Comparison of ENCODE assay signal across 28 cellular contexts in the genomic region with DNA sequence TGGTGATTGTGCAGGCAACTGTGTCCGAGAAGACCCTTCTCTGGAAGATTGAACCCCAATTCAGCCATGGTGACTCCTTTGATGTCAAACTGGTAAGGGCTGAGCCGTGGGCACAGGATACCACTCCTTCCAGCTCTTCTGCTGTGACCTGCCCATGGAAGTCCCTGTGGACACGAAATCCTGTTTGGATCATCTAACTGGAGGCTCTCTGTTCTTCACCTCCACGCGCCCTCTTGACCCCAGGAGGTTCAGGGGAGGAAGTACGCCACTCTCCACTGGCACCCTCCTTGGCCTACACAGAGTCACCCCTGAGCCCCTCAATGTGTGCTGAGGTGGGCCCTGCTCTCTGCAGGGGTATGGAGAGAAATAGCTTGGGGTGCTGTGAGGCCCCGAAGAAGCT. TPM values are rescaled to one million over a fixed set of nuclear protein-coding genes. Genes with fewer than 3 reads are reported as not detected.
DNase-seq lines count a peak whose midpoint lies in the region; ATAC-seq, FAIRE-seq and TF ChIP-seq lines count a peak whose summit lies in the region.
"Had no signal": no experiment of that assay in that cellular context is flagged by ENCODE, and none has a peak within 500 bp of the region (broad histone marks: within the 10 kb centered on the region; RNA-seq: fewer than 3 reads in every experiment).

No MANE protein-coding gene starts in this region.

- H3K4me3 ChIP-seq in HepG2 (replicated peaks in 1 of 3; ENCODE audit: insufficient read depth in 1 of 3, low read depth in 2 of 3, low read length in 3 of 3) (peak overlapping the region; percentile 26 to 64 (median 38); a peak in 4 of 6 replicates), right lobe of liver (no peak overlapping the region), rectal smooth muscle tissue (ENCODE audit: low read length) (peak overlapping the region; percentile 58), heart left ventricle (no peak overlapping the region), pancreas (no peak overlapping the region)
- H3K4me3 ChIP-seq: BLaER1 treated with 17β-estradiol and CSF1 and Interleukin-3, amounts not matched to agents 10 nM and 100 nM; GM23248 had no signal

- no peak for FAIRE-seq in HepG2 (lab: Jason Lieb, UNC)
- no peak for FAIRE-seq in pancreas (lab: Jason Lieb, UNC)
- FAIRE-seq: D721Med, GM19239 had no signal

- DNase-seq in HepG2 (ENCODE audit: low spot score) (no peak), right lobe of liver (no peak), mesothelial cell of epicardium (ENCODE audit: low spot score in 2 of 2, unreplicated experiment in 2 of 2) (no peak), heart left ventricle (no peak), pancreas (no peak)
- DNase-seq: 8988T; CD8-positive, alpha-beta memory T cell; DMS53; EL; GF-D8; GM23248; KG1; NCI-H1092 treated with DMSO at 0.1 percent for 48 hours; NCI-H146; NCI-H2029; NCI-H226; NCI-H510A treated with DMSO at 0.1 percent for 48 hours; NCI-H774; NK-92 treated with Interleukin-12 subunit alpha and Interleukin-12 subunit beta, amount 100 ng/mL, for 24 hours had no signal

- peaks cover 1% of the 10 kb centered on the region for H3K27me3 Mint-ChIP-seq in mesothelial cell of epicardium (ENCODE audit: low read depth)

- no peaks in the 10 kb centered on the region for H4K20me1 ChIP-seq in HepG2 (ENCODE audit: insufficient read depth, low read length)
- H4K20me1 ChIP-seq: BLaER1 treated with 17β-estradiol and CSF1 and Interleukin-3, amounts not matched to agents 10 nM and 100 nM had no signal

- H3K27me3 ChIP-seq in HepG2 (ENCODE audit: control insufficient read depth in 1 of 2, insufficient read depth in 2 of 2, low read length in 2 of 2) (no peaks in the 10 kb centered on the region), right lobe of liver (no peaks in the 10 kb centered on the region), rectal smooth muscle tissue (ENCODE audit: control insufficient read depth, insufficient read depth, low read length) (no peaks in the 10 kb centered on the region), heart left ventricle (no peaks in the 10 kb centered on the region), pancreas (no peaks in the 10 kb centered on the region)
- H3K27me3 ChIP-seq: BLaER1 treated with 17β-estradiol and CSF1 and Interleukin-3, amounts not matched to agents 10 nM and 100 nM had no signal

- no peaks in the 10 kb centered on the region for H3K79me2 ChIP-seq in HepG2 (ENCODE audit: insufficient read depth, low read length)

- WGBS in HepG2 (ENCODE audit: low lambda C conversion rate), result 66% methylated on average over 7 of the region's 7 CpGs
- 61% methylated on average over 3 of the region's 7 CpGs for WGBS in right lobe of liver (ENCODE audit: insufficient coverage, low coverage, low lambda C conversion rate, missing lambda C conversion rate)
- WGBS in heart left ventricle, 4 donors, result 58 to 86% (median 77%) methylated on average over 6 to 7 of the region's 7 CpGs
- WGBS in pancreas, 2 donors, result 71 to 84% methylated on average over 7 of the region's 7 CpGs

- H3K36me3 Mint-ChIP-seq in mesothelial cell of epicardium, result no peaks in the 10 kb centered on the region
- H3K36me3 Mint-ChIP-seq: CD8-positive, alpha-beta memory T cell had no signal

- CTCF ChIA-PET in HepG2 (lab: Yijun Ruan, JAX; ENCODE audit: low intra/inter-chr PET ratio, low total read pairs), result no interaction called here

- POLR2A ChIA-PET in HepG2 (lab: Yijun Ruan, JAX), result no interaction called here

- H3K9me3 Mint-ChIP-seq in mesothelial cell of epicardium, result peaks cover 5% of the 10 kb centered on the region
- H3K9me3 Mint-ChIP-seq: CD8-positive, alpha-beta memory T cell had no signal

- TF ChIP-seq EP300 in HepG2 (IDR thresholded peaks at IDR 0.05; ENCODE audit: low read depth in 2 of 2, low read length in 2 of 2) (no peak), HepG2 (CRISPR knock-in tag; IDR thresholded peaks at IDR 0.05; ENCODE audit: borderline replicate concordance) (no peak)

- ATAC-seq in HepG2 (no peak), right lobe of liver (no peak), heart left ventricle (no peak), pancreas (no peak), GM21723 (IDR thresholded peaks at IDR 0.05; ENCODE audit: unreplicated experiment) (no peak)
- ATAC-seq: HCT116, Panc1, SK-N-SH treated with all-trans-retinoic acid at 6 μM for 48 hours had no signal

- intact Hi-C loops in HepG2 (cut with micrococcal nuclease; ENCODE audit: unreplicated experiment), result no loop called here
- intact Hi-C loops in right lobe of liver (cut with DNase I), result no loop called here
- intact Hi-C loops in heart left ventricle (cut with DNase I), result no loop called here
- intact Hi-C loops in pancreas (cut with DNase I), result no loop called here

- TF ChIP-seq RAD21 in HepG2 (CRISPR knock-in tag; IDR thresholded peaks at IDR 0.05), result no peak

- peak overlapping the region; percentile 53; the same call in 1 of the 2 replicates for H3K9ac ChIP-seq in HepG2 (ENCODE audit: insufficient read depth, low read depth, low read length)
- H3K9ac ChIP-seq in rectal smooth muscle tissue (ENCODE audit: low read length), result no peak overlapping the region
- H3K9ac ChIP-seq: BLaER1 treated with 17β-estradiol and CSF1 and Interleukin-3, amounts not matched to agents 10 nM and 100 nM; GM23248 had no signal

- H3K4me2 ChIP-seq in HepG2 (ENCODE audit: low read depth, low read length), result peak overlapping the region; percentile 73
- H3K4me2 ChIP-seq: BLaER1 treated with 17β-estradiol and CSF1 and Interleukin-3, amounts not matched to agents 10 nM and 100 nM had no signal

- H3K36me3 ChIP-seq in HepG2 (replicated peaks in 1 of 2; ENCODE audit: control insufficient read depth in 1 of 2, insufficient read depth in 2 of 2, low read length in 2 of 2) (no peaks in the 10 kb centered on the region), right lobe of liver (no peaks in the 10 kb centered on the region), rectal smooth muscle tissue (ENCODE audit: control insufficient read depth, insufficient read depth, low read length) (no peaks in the 10 kb centered on the region), heart left ventricle (no peaks in the 10 kb centered on the region), pancreas (no peaks in the 10 kb centered on the region)
- H3K36me3 ChIP-seq: BLaER1 treated with 17β-estradiol and CSF1 and Interleukin-3, amounts not matched to agents 10 nM and 100 nM had no signal

- peaks cover 34% of the 10 kb centered on the region for H3K4me1 Mint-ChIP-seq in mesothelial cell of epicardium
- H3K4me1 Mint-ChIP-seq: CD8-positive, alpha-beta memory T cell had no signal

- H3K27ac Mint-ChIP-seq in mesothelial cell of epicardium, result peak overlapping the region; percentile 61
- H3K27ac Mint-ChIP-seq: CD8-positive, alpha-beta memory T cell had no signal

- TF ChIP-seq CTCF in HepG2 (CRISPR knock-in tag; IDR thresholded peaks at IDR 0.05) (no peak), right lobe of liver (IDR thresholded peaks at IDR 0.05) (no peak), mesothelial cell of epicardium (IDR thresholded peaks at IDR 0.05; ENCODE audit: unreplicated experiment) (no peak), heart left ventricle (IDR thresholded peaks at IDR 0.05) (no peak), pancreas (IDR thresholded peaks at IDR 0.05) (no peak)

- no peak overlapping the region for H3K27ac ChIP-seq in HepG2 (ENCODE audit: extremely low read length, insufficient read depth, low read length)
- no peak overlapping the region for H3K27ac ChIP-seq in right lobe of liver
- H3K27ac ChIP-seq in rectal smooth muscle tissue (ENCODE audit: low read depth, low read length), result no peak overlapping the region
- no peak overlapping the region for H3K27ac ChIP-seq in heart left ventricle
- no peak overlapping the region for H3K27ac ChIP-seq in pancreas
- H3K27ac ChIP-seq: BLaER1 treated with 17β-estradiol and CSF1 and Interleukin-3, amounts not matched to agents 10 nM and 100 nM; GM23248 had no signal

- H3K4me1 ChIP-seq in HepG2 (ENCODE audit: insufficient read depth, low read length) (peaks cover 70% of the 10 kb centered on the region), right lobe of liver (no peaks in the 10 kb centered on the region), rectal smooth muscle tissue (ENCODE audit: control insufficient read depth, insufficient read depth, low read length) (no peaks in the 10 kb centered on the region), heart left ventricle (no peaks in the 10 kb centered on the region), pancreas (no peaks in the 10 kb centered on the region)

- H3K9me3 ChIP-seq in HepG2 (ENCODE audit: low read length) (no peaks in the 10 kb centered on the region), right lobe of liver (no peaks in the 10 kb centered on the region), heart left ventricle (no peaks in the 10 kb centered on the region), pancreas (no peaks in the 10 kb centered on the region)
- H3K9me3 ChIP-seq: BLaER1 treated with 17β-estradiol and CSF1 and Interleukin-3, amounts not matched to agents 10 nM and 100 nM had no signal

- no peak overlapping the region for H2AFZ ChIP-seq in HepG2 (ENCODE audit: low read length)
- H2AFZ ChIP-seq: GM23248 had no signal

- TF ChIP-seq POLR2A in HepG2 (IDR thresholded peaks at IDR 0.05; ENCODE audit: insufficient read depth in 1 of 2, low read depth in 2 of 2, low read length in 2 of 2) (no peak), right lobe of liver (IDR thresholded peaks at IDR 0.05) (no peak), heart left ventricle (IDR thresholded peaks at IDR 0.05) (no peak)

- no peak overlapping the region for H3K4me3 Mint-ChIP-seq in mesothelial cell of epicardium
- H3K4me3 Mint-ChIP-seq: CD8-positive, alpha-beta memory T cell had no signal

- in situ Hi-C loops in HepG2 (cut with HindIII; ENCODE audit: extremely low pct_ligation_motif_present, low pct_unique_long_range_greater_than_20kb), result no loop called here

- no TSS peak for BruUV-seq in HepG2 (replicated peaks; lab: Mats Ljungman, UMichigan)

RNA-seq across cellular contexts. Expression of gene ISX, which starts 0.8 kb away (rescaled TPM):
- 1.8 and 3.0 TPM in 2 replicates for total RNA-seq in HepG2 (2016; rRNA removed; fragmentation: Illumina TruSeq; extraction: Trizol)
- total RNA-seq in HepG2 (2016; cell fraction: cytosol; rRNA removed; fragmentation: Illumina TruSeq; extraction: Trizol; ENCODE audit: low read depth), result 0.30 and 0.44 TPM in 2 replicates
- 2.1 and 3.1 TPM in 2 replicates for total RNA-seq in HepG2 (2016; cell fraction: insoluble cytoplasmic fraction; rRNA removed; fragmentation: Illumina TruSeq; extraction: Trizol)
- 1.0 and 1.8 TPM in 2 replicates for total RNA-seq in HepG2 (2016; cell fraction: membrane; rRNA removed; fragmentation: Illumina TruSeq; extraction: Trizol)
- 1.4 and 1.7 TPM in 2 replicates for total RNA-seq in HepG2 (2016; cell fraction: nucleus; rRNA removed; fragmentation: Illumina TruSeq; extraction: Trizol)
- 1.4 TPM in 2 replicates for polyA plus RNA-seq in HepG2 (2011; rRNA removed)
- polyA plus RNA-seq in HepG2 (2011; cell fraction: cytosol; rRNA removed), result 1.2 TPM in 2 replicates
- polyA plus RNA-seq in HepG2 (2011; cell fraction: nucleus; rRNA removed), result 0.88 and 1.2 TPM in 2 replicates
- 2.0 and 3.0 TPM in 2 replicates for polyA plus RNA-seq in HepG2 (2012)
- polyA plus RNA-seq in HepG2 (2016; cell fraction: cytosol; fragmentation: Illumina TruSeq; extraction: Trizol; ENCODE audit: low read depth), result 0.20 and 0.23 TPM in 2 replicates
- 2.5 and 2.7 TPM in 2 replicates for polyA plus RNA-seq in HepG2 (2016; cell fraction: insoluble cytoplasmic fraction; fragmentation: Illumina TruSeq; extraction: Trizol; ENCODE audit: low read depth)
- polyA plus RNA-seq in HepG2 (2016; cell fraction: membrane; fragmentation: Illumina TruSeq; extraction: Trizol; ENCODE audit: low read depth), result 0.49 and 0.70 TPM in 2 replicates
- polyA plus RNA-seq in HepG2 (2016; cell fraction: nucleus; fragmentation: Illumina TruSeq; extraction: Trizol; ENCODE audit: insufficient read depth, low read depth), result 1.5 and 1.6 TPM in 2 replicates
- 3.5 TPM in 1 of 2 replicates, not detected in the other for polyA minus RNA-seq in HepG2 (2011; rRNA and poly(A)+ RNA removed; ENCODE audit: low replicate concordance)
- polyA minus RNA-seq in HepG2 (2011; cell fraction: cytosol; rRNA and poly(A)+ RNA removed), result 1.2 TPM in 2 replicates
- polyA minus RNA-seq in HepG2 (2011; cell fraction: nucleus; rRNA and poly(A)+ RNA removed), result 0.77 and 2.6 TPM in 2 replicates
- total RNA-seq in right lobe of liver, result not detected
- 1.9 to 2.6 TPM (median 2.5 TPM) in 3 replicates for total RNA-seq in mesothelial cell of epicardium
- total RNA-seq in heart left ventricle, result not detected
- not detected for polyA plus RNA-seq in heart left ventricle
- under 1 TPM in 1 of 6 donors, not detected in 5; 0.12 TPM for total RNA-seq in pancreas
- under 1 TPM in 1 of 2 donors, not detected in 1; 0.14 TPM for polyA plus RNA-seq in pancreas
- total RNA-seq: CD8-positive, alpha-beta memory T cell; GM23248; HT1080 had no signal
- polyA plus RNA-seq: CD8-positive, alpha-beta memory T cell; GM23248 had no signal

Comparison
In these comparisons a context has a peak if more than half of its experiments do, and no peak if none do; other contexts are left out.
1. H3K4me3 ChIP-seq: peak in HepG2 (3 of 3) and rectal smooth muscle tissue (single experiment); none in right lobe of liver (0 of 3), heart left ventricle (0 of 12) and pancreas (0 of 4).